12 cellular contexts compared by ENCODE assay signal in the genomic region with DNA sequence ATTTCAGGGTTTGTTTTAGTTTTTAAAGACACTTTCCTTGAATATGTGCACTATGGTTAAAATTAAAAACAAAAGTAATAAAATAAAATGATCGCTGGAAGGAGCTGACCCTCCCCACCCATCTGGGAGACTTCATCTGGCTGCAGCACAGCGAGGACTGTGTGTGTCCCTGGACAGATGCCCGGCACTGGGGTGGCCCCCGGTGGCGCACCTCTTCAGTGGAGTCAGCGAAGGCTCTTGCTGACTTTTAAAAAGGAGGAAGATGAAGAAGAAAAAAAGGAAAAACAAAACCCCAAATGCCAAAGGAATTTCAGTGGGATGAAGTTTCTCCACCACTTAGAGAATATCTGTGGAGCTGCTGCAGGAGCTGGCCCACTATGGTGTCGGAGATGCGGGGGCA. TPM values are rescaled to one million over a fixed set of nuclear protein-coding genes. Genes with fewer than 3 reads are reported as not detected.
"Had no signal": no experiment of that assay in that cellular context is flagged by ENCODE, and none has a peak within 500 bp of the region (broad histone marks: within the 10 kb centered on the region; RNA-seq: fewer than 3 reads in every experiment).

No MANE protein-coding gene starts in this region.

- ATAC-seq: GM23338, HCT116 had no signal

- H3K4me1 Mint-ChIP-seq: GM23338 had no signal

- H3K4me3 Mint-ChIP-seq: GM23338, H9, HFFc6 had no signal

- H3K4me3 ChIP-seq: GM23248, GM23338, HAP-1 had no signal

- H3K27ac ChIP-seq: GM23248 had no signal

- H3K4me2 ChIP-seq: GM23338 had no signal

- FAIRE-seq: H1, H54 had no signal

- H3K36me3 ChIP-seq: HAP-1 had no signal

- DNase-seq: GM23248, GOT3, H7, H9, HCEC 1CT, HFFc6 had no signal

- H2AFZ ChIP-seq: GM23248, GM23338 had no signal

- H3K9ac ChIP-seq: GM23248 had no signal

- H3K27ac Mint-ChIP-seq: GM23338, H9, HFFc6 had no signal

- H3K9me3 ChIP-seq: HAP-1 had no signal

- H3K9me3 Mint-ChIP-seq: GM23338, HFFc6 had no signal

- H3K4me1 ChIP-seq: HAP-1 had no signal

RNA-seq across cellular contexts. Expression of a gene that starts 5.4 kb away (rescaled TPM):
- total RNA-seq: GM23248, GM23338, H1, H4, H7, H9 had no signal
- polyA plus RNA-seq: GM23248, GM23338, H1 had no signal
